In the genomic region with DNA sequence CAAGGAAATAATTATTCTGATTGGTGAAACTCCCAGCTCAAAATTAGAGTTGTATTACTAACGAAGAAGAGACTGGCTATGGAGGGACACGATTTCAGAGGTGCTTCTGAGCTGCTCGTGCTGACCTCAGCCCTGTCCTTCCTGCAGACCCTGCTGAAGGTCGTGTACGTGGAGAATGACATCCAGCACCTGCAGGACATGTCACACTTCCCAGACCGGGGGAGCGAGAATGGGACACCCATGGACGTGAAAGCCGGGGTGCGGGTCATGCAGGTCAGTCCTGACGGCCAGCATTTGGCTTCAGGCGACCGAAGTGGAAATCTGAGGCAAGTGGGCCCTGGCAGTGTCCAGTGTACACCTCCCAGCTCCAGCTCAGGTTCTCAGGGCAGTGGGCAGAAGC, we compare ENCODE assay signal across 31 cellular contexts. TPM values are rescaled to one million over a fixed set of nuclear protein-coding genes. Genes with fewer than 3 reads are reported as not detected.
"Had no signal": no experiment of that assay in that cellular context is flagged by ENCODE, and none has a peak within 500 bp of the region (broad histone marks: within the 10 kb centered on the region; RNA-seq: fewer than 3 reads in every experiment).

No MANE protein-coding gene starts in this region.

- DNase-seq: stimulated activated CD4-positive, alpha-beta T cell treated with anti-CD3 and anti-CD28 coated beads, Interleukin-2, amount 100 ng/mL, for 24 hours; stimulated activated CD4-positive, alpha-beta T cell treated with anti-CD3 and anti-CD28 coated beads, Interleukin-2, amount 100 ng/mL, for 48 hours; stimulated activated CD4-positive, alpha-beta T cell treated with anti-CD3 and anti-CD28 coated beads, Interleukin-4, amount 100 ng/mL, for 1 hour; stimulated activated CD4-positive, alpha-beta T cell treated with anti-CD3 and anti-CD28 coated beads, Interleukin-4, amount 100 ng/mL, for 24 hours; stimulated activated CD4-positive, alpha-beta T cell treated with anti-CD3 and anti-CD28 coated beads, Interleukin-4, amount 100 ng/mL, for 4 hours; stimulated activated naive B cell treated with anti-CD40 and anti-IgM and Interleukin-4, amounts not matched to agents 10 μg/mL and 1 μg/mL and 100 μg/mL, for 72 hours; stimulated activated naive CD4-positive, alpha-beta T cell; stimulated activated naive CD4-positive, alpha-beta T cell treated with Interleukin-2 at 50 U/mL for 16 hours; stimulated activated naive CD8-positive, alpha-beta T cell treated with anti-CD3 and anti-CD28 coated beads, Interleukin-15, amount 100 ng/mL, for 72 hours; stimulated activated naive CD8-positive, alpha-beta T cell treated with anti-CD3 and anti-CD28 coated beads, Interleukin-15, Interleukin-2, amounts not matched to agents 100 U/mL and 50 U/mL, for 24 hours; stomach; testis; thyroid gland; tibial artery; transverse colon; trophoblast cell; upper lobe of left lung; upper lobe of right lung; uterus had no signal

- H3K4me1 Mint-ChIP-seq: stimulated activated effector memory CD8-positive, alpha-beta T cell treated with anti-CD3 and anti-CD28 coated beads, Interleukin-12 subunit alpha, Interleukin-12 subunit beta, amount 100 ng/mL, for 72 hours; stimulated activated memory B cell treated with anti-CD40 and anti-IgM and Interleukin-4, amounts not matched to agents 10 μg/mL and 1 μg/mL and 100 μg/mL, for 72 hours; stimulated activated naive B cell treated with anti-CD40 and anti-IgM and Interleukin-4, amounts not matched to agents 10 μg/mL and 1 μg/mL and 100 μg/mL, for 72 hours; stimulated activated naive CD8-positive, alpha-beta T cell treated with anti-CD3 and anti-CD28 coated beads, Interleukin-15, amount 100 ng/mL, for 72 hours had no signal

- H3K27ac Mint-ChIP-seq: stimulated activated memory B cell treated with anti-CD40 and anti-IgM and Interleukin-4, amounts not matched to agents 10 μg/mL and 1 μg/mL and 100 μg/mL, for 72 hours; stimulated activated naive B cell treated with anti-CD40 and anti-IgM and Interleukin-4, amounts not matched to agents 10 μg/mL and 1 μg/mL and 100 μg/mL, for 72 hours; stimulated activated naive CD8-positive, alpha-beta T cell treated with anti-CD3 and anti-CD28 coated beads, Interleukin-15, amount 100 ng/mL, for 72 hours; stimulated activated naive CD8-positive, alpha-beta T cell treated with anti-CD3 and anti-CD28 coated beads, Interleukin-15, Interleukin-2, amounts not matched to agents 100 ng/mL and 50 ng/mL, for 24 hours; type B pancreatic cell had no signal

- H3K27me3 Mint-ChIP-seq: stimulated activated memory B cell treated with anti-CD40 and anti-IgM and Interleukin-4, amounts not matched to agents 10 μg/mL and 1 μg/mL and 100 μg/mL, for 72 hours; stimulated activated naive B cell treated with anti-CD40 and anti-IgM and Interleukin-4, amounts not matched to agents 10 μg/mL and 1 μg/mL and 100 μg/mL, for 72 hours; stimulated activated naive CD8-positive, alpha-beta T cell treated with anti-CD3 and anti-CD28 coated beads, Interleukin-15, amount 100 ng/mL, for 72 hours; stimulated activated naive CD8-positive, alpha-beta T cell treated with anti-CD3 and anti-CD28 coated beads, Interleukin-15, Interleukin-2, amounts not matched to agents 100 ng/mL and 50 ng/mL, for 24 hours; type B pancreatic cell had no signal

- ATAC-seq: stimulated activated effector memory CD8-positive, alpha-beta T cell treated with anti-CD3 and anti-CD28 coated beads, Interleukin-12 subunit alpha, Interleukin-12 subunit beta, amount 100 ng/mL, for 72 hours; stimulated activated memory B cell treated with anti-CD40 and anti-IgM and Interleukin-4, amounts not matched to agents 10 μg/mL and 1 μg/mL and 100 μg/mL, for 72 hours; stimulated activated naive B cell treated with anti-CD40 and anti-IgM and Interleukin-4, amounts not matched to agents 10 μg/mL and 1 μg/mL and 100 μg/mL, for 72 hours; stimulated activated naive CD8-positive, alpha-beta T cell treated with anti-CD3 and anti-CD28 coated beads, Interleukin-15, amount 100 ng/mL, for 72 hours; stimulated activated naive CD8-positive, alpha-beta T cell treated with anti-CD3 and anti-CD28 coated beads, Interleukin-15, Interleukin-2, amounts not matched to agents 100 U/mL and 50 U/mL, for 24 hours; upper lobe of right lung had no signal

- H3K27ac ChIP-seq: stomach, suprapubic skin, testis, thoracic aorta, thyroid gland, tibial artery, tibial nerve, transverse colon, upper lobe of left lung, upper lobe of right lung, uterus, vagina had no signal

- H3K9me3 ChIP-seq: stomach, suprapubic skin, testis, thoracic aorta, thyroid gland, tibial artery, tibial nerve, transverse colon, upper lobe of left lung, upper lobe of right lung, uterus, vagina had no signal

- H3K4me3 Mint-ChIP-seq: stimulated activated effector memory CD8-positive, alpha-beta T cell treated with anti-CD3 and anti-CD28 coated beads, Interleukin-12 subunit alpha, Interleukin-12 subunit beta, amount 100 ng/mL, for 72 hours; stimulated activated memory B cell treated with anti-CD40 and anti-IgM and Interleukin-4, amounts not matched to agents 10 μg/mL and 1 μg/mL and 100 μg/mL, for 72 hours; stimulated activated naive B cell treated with anti-CD40 and anti-IgM and Interleukin-4, amounts not matched to agents 10 μg/mL and 1 μg/mL and 100 μg/mL, for 72 hours; stimulated activated naive CD8-positive, alpha-beta T cell treated with anti-CD3 and anti-CD28 coated beads, Interleukin-15, amount 100 ng/mL, for 72 hours; stimulated activated naive CD8-positive, alpha-beta T cell treated with anti-CD3 and anti-CD28 coated beads, Interleukin-15, Interleukin-2, amounts not matched to agents 100 ng/mL and 50 ng/mL, for 24 hours; type B pancreatic cell had no signal

- H3K9me3 Mint-ChIP-seq: stimulated activated effector memory CD8-positive, alpha-beta T cell treated with anti-CD3 and anti-CD28 coated beads, Interleukin-12 subunit alpha, Interleukin-12 subunit beta, amount 100 ng/mL, for 72 hours; stimulated activated memory B cell treated with anti-CD40 and anti-IgM and Interleukin-4, amounts not matched to agents 10 μg/mL and 1 μg/mL and 100 μg/mL, for 72 hours; stimulated activated naive B cell treated with anti-CD40 and anti-IgM and Interleukin-4, amounts not matched to agents 10 μg/mL and 1 μg/mL and 100 μg/mL, for 72 hours; stimulated activated naive CD8-positive, alpha-beta T cell treated with anti-CD3 and anti-CD28 coated beads, Interleukin-15, amount 100 ng/mL, for 72 hours; stimulated activated naive CD8-positive, alpha-beta T cell treated with anti-CD3 and anti-CD28 coated beads, Interleukin-15, Interleukin-2, amounts not matched to agents 100 ng/mL and 50 ng/mL, for 24 hours; type B pancreatic cell had no signal

RNA-seq across cellular contexts. Expression of gene OVOL3, which starts 28.0 kb away (rescaled TPM):
- total RNA-seq: stomach, subcutaneous adipose tissue, suprapubic skin, temporal lobe, thoracic aorta, thyroid gland, tibial nerve, transverse colon, upper lobe of left lung, upper lobe of right lung, ureter, urinary bladder, uterus, vagina had no signal
